Comparison of ENCODE assay signal across 25 cellular contexts in the genomic region with DNA sequence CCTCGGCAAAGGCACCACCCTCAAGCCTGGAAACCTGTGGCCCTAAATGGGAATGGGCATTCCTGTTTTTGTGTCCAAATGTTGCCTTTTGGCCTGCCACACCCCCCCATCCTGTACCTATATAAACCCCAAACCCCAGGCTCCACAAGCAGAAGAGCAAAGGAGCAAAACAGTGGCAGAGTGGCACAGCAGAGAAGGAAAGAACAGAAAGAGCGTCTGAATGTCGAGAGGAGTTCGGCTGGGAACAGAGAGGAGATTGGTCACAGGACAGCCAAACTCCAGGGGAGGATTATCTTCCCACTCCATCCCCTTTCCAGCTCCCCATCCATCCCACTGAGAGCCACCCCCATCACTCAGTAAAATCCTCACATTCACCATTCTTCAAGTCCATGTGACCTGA.
"Had no signal": no experiment of that assay in that cellular context is flagged by ENCODE, and none has a peak within 500 bp of the region (broad histone marks: within the 10 kb centered on the region; RNA-seq: fewer than 3 reads in every experiment).

No MANE protein-coding gene starts in this region.

- H3K27ac ChIP-seq: colonic mucosa, lower lobe of right lung, neural progenitor cell, parathyroid adenoma, stomach, thyroid gland had no signal

- H3K4me2 ChIP-seq: neural progenitor cell, smooth muscle cell had no signal

- ATAC-seq: heart right ventricle, left ventricle myocardium superior, lower lobe of right lung, sciatic nerve had no signal

- H3K27me3 Mint-ChIP-seq: dendritic cell treated with granulocyte-macrophage colony-stimulating factor and Interleukin-4, amounts not matched to agents 40 ng/mL and 50 ng/mL, for 4 days; progenitor cell of endocrine pancreas had no signal

- H2AFZ ChIP-seq: neural progenitor cell, parathyroid adenoma had no signal

- H3K4me3 ChIP-seq: colonic mucosa, esophagus squamous epithelium, heart right ventricle, lower lobe of right lung, neural progenitor cell, smooth muscle cell, stomach, thyroid gland had no signal

- DNase-seq: colonic mucosa; effector CD8-positive, alpha-beta T cell; erythroblast; esophagus squamous epithelium; foreskin melanocyte; glutamatergic neuron; heart right ventricle; hypothalamus; left ventricle myocardium superior; lower lobe of right lung; stimulated activated CD4-positive, alpha-beta T cell treated with anti-CD3 and anti-CD28 coated beads, Interleukin-12 subunit alpha, Interleukin-12 subunit beta, amount 100 ng/mL, for 4 hours; stimulated activated CD4-positive, alpha-beta T cell treated with anti-CD3 and anti-CD28 coated beads, Interleukin-1b, Interleukin-23, amount 100 ng/mL, for 48 hours; stimulated activated CD4-positive, alpha-beta T cell treated with anti-CD3 and anti-CD28 coated beads, Interleukin-4, amount 100 ng/mL, for 1 hour; stimulated activated CD8-positive, alpha-beta memory T cell treated with anti-CD3 and anti-CD28 coated beads, Interleukin-4, amount 100 ng/mL, for 48 hours; stimulated activated naive CD4-positive, alpha-beta T cell treated with Interleukin-2 at 50 U/mL for 16 hours; stomach; thyroid gland; trophoblast cell had no signal

- H3K4me3 Mint-ChIP-seq: dendritic cell treated with granulocyte-macrophage colony-stimulating factor and Interleukin-4, amounts not matched to agents 40 ng/mL and 50 ng/mL, for 4 days; nephron; neural progenitor cell had no signal

- H3K79me2 ChIP-seq: parathyroid adenoma had no signal

- H3K36me3 ChIP-seq: colonic mucosa, esophagus squamous epithelium, heart right ventricle, lower lobe of right lung, neural progenitor cell, stomach, thyroid gland had no signal

- H3K27ac Mint-ChIP-seq: dendritic cell treated with granulocyte-macrophage colony-stimulating factor and Interleukin-4, amounts not matched to agents 40 ng/mL and 50 ng/mL, for 4 days; nephron; neural progenitor cell; progenitor cell of endocrine pancreas had no signal

- H3K27me3 ChIP-seq: colonic mucosa, esophagus squamous epithelium, neural progenitor cell, stomach, thyroid gland had no signal

- H3K36me3 Mint-ChIP-seq: neural progenitor cell had no signal

- H3K9ac ChIP-seq: neural progenitor cell, parathyroid adenoma had no signal

- H3K4me1 ChIP-seq: colonic mucosa, lower lobe of right lung, parathyroid adenoma, stomach, thyroid gland had no signal

- H3K9me3 ChIP-seq: colonic mucosa, lower lobe of right lung, thyroid gland had no signal

- H3K4me1 Mint-ChIP-seq: nephron had no signal
